In genomic region chr12:89346741-89347324, GRCh38 we compare ENCODE assay signal across 1 cellular context.
A peak's percentile ranks its signal among the peaks of the same experiment; 100 is the strongest.
TF ChIP-seq lines count a peak whose summit lies in the region.

No MANE protein-coding gene starts in this region.

TF ChIP-seq in HepG2, 621 proteins besides CTCF, POLR2A, EP300 and RAD21 (continued from another document and continues in another):
- TF ChIP-seq RNF219 (CRISPR knock-in tag; IDR thresholded peaks at IDR 0.05) (no peak), ZMYM3 (CRISPR knock-in tag; IDR thresholded peaks at IDR 0.05) (no peak), CREBL2 (CRISPR knock-in tag; IDR thresholded peaks at IDR 0.05; ENCODE audit: borderline replicate concordance) (no peak), TGIF2 (CRISPR knock-in tag; IDR thresholded peaks at IDR 0.05) (no peak), NFIC (IDR thresholded peaks at IDR 0.05; ENCODE audit: low read length) (no peak), IKZF1 (IDR thresholded peaks at IDR 0.05) (no peak), ZNF552 (CRISPR knock-in tag; IDR thresholded peaks at IDR 0.05; ENCODE audit: borderline replicate concordance) (no peak), MIER3 (CRISPR knock-in tag; IDR thresholded peaks at IDR 0.05; ENCODE audit: borderline replicate concordance) (no peak), SAFB2 (CRISPR knock-in tag; IDR thresholded peaks at IDR 0.05; ENCODE audit: borderline replicate concordance, low read depth) (peak; percentile 17; the same call in 1 of the 2 replicates), ELK4 (CRISPR knock-in tag; IDR thresholded peaks at IDR 0.05; ENCODE audit: borderline replicate concordance) (no peak), ZNF383 (CRISPR knock-in tag; IDR thresholded peaks at IDR 0.05; ENCODE audit: borderline replicate concordance) (no peak), UBTF (CRISPR knock-in tag; IDR thresholded peaks at IDR 0.05) (0 out of 2 replicates have a peak, but pooled peaks have one; percentile 4), NR2F6 (IDR thresholded peaks at IDR 0.05) (no peak), NR2F6 (CRISPR knock-in tag; IDR thresholded peaks at IDR 0.05) (no peak), SOX6 (IDR thresholded peaks at IDR 0.05) (no peak), SOX6 (CRISPR knock-in tag; IDR thresholded peaks at IDR 0.05) (0 out of 2 replicates have a peak, but pooled peaks have one; percentile 27), SIX4 (CRISPR knock-in tag; IDR thresholded peaks at IDR 0.05) (no peak), NRL (CRISPR knock-in tag; IDR thresholded peaks at IDR 0.05; ENCODE audit: borderline replicate concordance) (no peak), HNF4A (CRISPR knock-in tag; IDR thresholded peaks at IDR 0.05) (no peak), MED8 (CRISPR knock-in tag; IDR thresholded peaks at IDR 0.05; ENCODE audit: insufficient replicate concordance) (no peak), MYPOP (CRISPR knock-in tag; IDR thresholded peaks at IDR 0.05) (no peak; the same call in 1 of the 2 replicates), ZNF740 (CRISPR knock-in tag; IDR thresholded peaks at IDR 0.05) (no peak), NFYB (CRISPR knock-in tag; IDR thresholded peaks at IDR 0.05) (no peak), JUNB (CRISPR knock-in tag; IDR thresholded peaks at IDR 0.05; ENCODE audit: borderline replicate concordance) (no peak), FOSL1 (CRISPR knock-in tag; IDR thresholded peaks at IDR 0.05; ENCODE audit: borderline replicate concordance) (no peak), CREB1 (IDR thresholded peaks at IDR 0.05) (no peak), CREB1 (CRISPR knock-in tag; IDR thresholded peaks at IDR 0.05) (no peak), ZNF350 (CRISPR knock-in tag; IDR thresholded peaks at IDR 0.05; ENCODE audit: borderline replicate concordance, low read depth) (no peak), ZKSCAN8 (CRISPR knock-in tag; IDR thresholded peaks at IDR 0.05; ENCODE audit: borderline replicate concordance) (no peak; the same call in 1 of the 2 replicates), ZNF343 (CRISPR knock-in tag; IDR thresholded peaks at IDR 0.05) (no peak), SUZ12 (IDR thresholded peaks at IDR 0.05; ENCODE audit: low read depth, low read length) (no peak), ASH2L (IDR thresholded peaks at IDR 0.05; ENCODE audit: insufficient read length, low read depth, low read length) (no peak), LBX2 (CRISPR knock-in tag; IDR thresholded peaks at IDR 0.05; ENCODE audit: borderline replicate concordance) (no peak), ZNF160 (CRISPR knock-in tag; IDR thresholded peaks at IDR 0.05) (no peak), ZNF282 (IDR thresholded peaks at IDR 0.05; ENCODE audit: partially characterized antibody) (no peak), SYNCRIP (IDR thresholded peaks at IDR 0.05; ENCODE audit: insufficient read depth, low read depth, low read length) (no peak), ZNF17 (CRISPR knock-in tag; IDR thresholded peaks at IDR 0.05) (no peak), ZNF749 (CRISPR knock-in tag; IDR thresholded peaks at IDR 0.05; ENCODE audit: borderline replicate concordance) (no peak), KAT8 (CRISPR knock-in tag; IDR thresholded peaks at IDR 0.05) (0 out of 2 replicates have a peak, but pooled peaks have one; percentile 2), FOXP1 (IDR thresholded peaks at IDR 0.05) (no peak), FOXP1 (CRISPR knock-in tag; IDR thresholded peaks at IDR 0.05) (no peak), ZMAT5 (CRISPR knock-in tag; IDR thresholded peaks at IDR 0.05; ENCODE audit: borderline replicate concordance, low read depth) (no peak), GLMP (CRISPR knock-in tag; IDR thresholded peaks at IDR 0.05; ENCODE audit: borderline replicate concordance) (no peak), ZNF446 (CRISPR knock-in tag; IDR thresholded peaks at IDR 0.05) (no peak), TSC22D2 (CRISPR knock-in tag; IDR thresholded peaks at IDR 0.05; ENCODE audit: borderline replicate concordance) (no peak), RARA (CRISPR knock-in tag; IDR thresholded peaks at IDR 0.05) (no peak; the same call in 1 of the 2 replicates), ZSCAN31 (CRISPR knock-in tag; IDR thresholded peaks at IDR 0.05; ENCODE audit: low read depth) (0 out of 2 replicates have a peak, but pooled peaks have one; percentile 30), ZNF12 (CRISPR knock-in tag; IDR thresholded peaks at IDR 0.05) (no peak), ZNF30 (CRISPR knock-in tag; IDR thresholded peaks at IDR 0.05) (no peak), TRIM22 (IDR thresholded peaks at IDR 0.05) (no peak), RAD51 (IDR thresholded peaks at IDR 0.05; ENCODE audit: borderline replicate concordance) (no peak), PAF1 (CRISPR knock-in tag; IDR thresholded peaks at IDR 0.05) (peak; percentile 18; the same call in 1 of the 2 replicates), U2AF2 (IDR thresholded peaks at IDR 0.05; ENCODE audit: low read depth, low read length) (0 out of 2 replicates have a peak, but pooled peaks have one; percentile 48), SMARCC2 (IDR thresholded peaks at IDR 0.05) (no peak), RBFOX2 (IDR thresholded peaks at IDR 0.05; ENCODE audit: low read depth, low read length) (no peak), FOXK1 (CRISPR knock-in tag; IDR thresholded peaks at IDR 0.05; ENCODE audit: borderline replicate concordance, low read depth) (no peak), RBM22 (optimal IDR thresholded peaks at IDR 0.05; ENCODE audit: low read length) (peak; percentile 87), ZNF230 (CRISPR knock-in tag; IDR thresholded peaks at IDR 0.05) (no peak), ZNF180 (CRISPR knock-in tag; IDR thresholded peaks at IDR 0.05; ENCODE audit: borderline replicate concordance, low read depth) (no peak), NFE2L1 (CRISPR knock-in tag; IDR thresholded peaks at IDR 0.05; ENCODE audit: borderline replicate concordance) (no peak), GFI1 (CRISPR knock-in tag; IDR thresholded peaks at IDR 0.05; ENCODE audit: borderline replicate concordance) (no peak), TMF1 (CRISPR knock-in tag; IDR thresholded peaks at IDR 0.05; ENCODE audit: low read depth) (no peak), NR3C1 (CRISPR knock-in tag; IDR thresholded peaks at IDR 0.05) (no peak), POLR2G (IDR thresholded peaks at IDR 0.05; ENCODE audit: low read depth, low read length) (peak; percentile 63), ZUFSP (CRISPR knock-in tag; IDR thresholded peaks at IDR 0.05; ENCODE audit: borderline replicate concordance) (no peak), FOXO1 (CRISPR knock-in tag; IDR thresholded peaks at IDR 0.05) (no peak), ZNF317 (CRISPR knock-in tag; IDR thresholded peaks at IDR 0.05) (no peak; the same call in 1 of the 2 replicates), REXO4 (CRISPR knock-in tag; IDR thresholded peaks at IDR 0.05; ENCODE audit: borderline replicate concordance) (no peak), ZNF10 (CRISPR knock-in tag; IDR thresholded peaks at IDR 0.05; ENCODE audit: borderline replicate concordance, low read depth) (no peak)
